10 cellular contexts compared by ENCODE assay signal in the genomic region with DNA sequence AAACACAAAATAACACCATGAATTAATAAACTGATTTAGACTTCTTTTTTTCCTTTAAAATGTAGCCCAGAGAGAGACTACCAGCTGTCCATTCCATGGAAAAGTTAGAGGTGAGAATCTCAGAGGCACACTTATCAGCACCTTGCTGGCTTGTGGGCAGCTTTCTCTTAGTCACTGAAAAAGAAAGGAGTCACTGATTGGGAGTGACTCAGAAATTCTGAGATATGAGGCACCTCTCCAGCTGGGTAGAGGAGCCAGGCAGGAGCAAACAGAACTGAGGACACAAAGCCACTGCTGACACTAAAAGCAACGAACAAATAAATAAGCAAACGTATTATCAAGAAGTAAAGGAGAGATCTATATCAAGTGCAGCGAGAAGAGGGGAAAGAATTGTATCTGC.
A peak's percentile ranks its signal among the peaks of the same experiment; 100 is the strongest.
DNase-seq lines count a peak whose midpoint lies in the region; ATAC-seq, FAIRE-seq and TF ChIP-seq lines count a peak whose summit lies in the region.
"Had no signal": no experiment of that assay in that cellular context is flagged by ENCODE, and none has a peak within 500 bp of the region (broad histone marks: within the 10 kb centered on the region; RNA-seq: fewer than 3 reads in every experiment).

No MANE protein-coding gene starts in this region.

- H3K4me1 ChIP-seq in GM12878 (ENCODE audit: control insufficient read depth, insufficient read depth, low read length) (no peaks in the 10 kb centered on the region), HepG2 (ENCODE audit: insufficient read depth, low read length) (no peaks in the 10 kb centered on the region)

- intact Hi-C loops in GM12878 (cut with micrococcal nuclease; ENCODE audit: unreplicated experiment): no loop called here
- intact Hi-C loops in HepG2 (cut with micrococcal nuclease; ENCODE audit: unreplicated experiment): no loop called here

- H3K36me3 ChIP-seq in GM12878 (ENCODE audit: control insufficient read depth in 2 of 2, insufficient read depth in 2 of 2, low read length in 1 of 2) (no peaks in the 10 kb centered on the region), HepG2 (replicated peaks in 1 of 2; ENCODE audit: control insufficient read depth in 1 of 2, insufficient read depth in 2 of 2, low read length in 2 of 2) (no peaks in the 10 kb centered on the region; a peak in 1 of 5 replicates)
- H3K36me3 ChIP-seq: vagina had no signal

- TF ChIP-seq EP300 in GM12878 (IDR thresholded peaks at IDR 0.05; ENCODE audit: borderline replicate concordance in 1 of 2, control insufficient read depth in 1 of 2, low read depth in 2 of 2, low read length in 2 of 2) (no peak), HepG2 (IDR thresholded peaks at IDR 0.05; ENCODE audit: low read depth in 2 of 2, low read length in 2 of 2) (no peak), HepG2 (CRISPR knock-in tag; IDR thresholded peaks at IDR 0.05; ENCODE audit: borderline replicate concordance) (no peak)

- H3K9me3 ChIP-seq in GM12878 (replicated peaks; ENCODE audit: control insufficient read depth, insufficient read depth, low read length) (no peaks in the 10 kb centered on the region), HepG2 (ENCODE audit: low read length) (no peaks in the 10 kb centered on the region)
- H3K9me3 ChIP-seq: vagina had no signal

- H4K20me1 ChIP-seq in GM12878 (ENCODE audit: control insufficient read depth, insufficient read depth) (no peaks in the 10 kb centered on the region), HepG2 (ENCODE audit: insufficient read depth, low read length) (no peaks in the 10 kb centered on the region)

- TF ChIP-seq CTCF in GM12878 (IDR thresholded peaks at IDR 0.05 in 2 of 3, conservative IDR thresholded peaks at IDR 0.05 in 1 of 3; ENCODE audit: control insufficient read depth in 2 of 3, extremely low read depth in 1 of 3, insufficient read depth in 1 of 3, low read depth in 3 of 3, low read length in 3 of 3) (no peak), HepG2 (CRISPR knock-in tag; IDR thresholded peaks at IDR 0.05) (no peak)

- H3K4me3 ChIP-seq in GM12878: no peak overlapping the region
- H3K4me3 ChIP-seq in HepG2 (replicated peaks in 1 of 3; ENCODE audit: insufficient read depth in 1 of 3, low read depth in 2 of 3, low read length in 3 of 3): no peak overlapping the region
- H3K4me3 ChIP-seq: vagina had no signal

- H3K27ac ChIP-seq in GM12878 (ENCODE audit: control insufficient read depth, insufficient read depth) (no peak overlapping the region), HepG2 (ENCODE audit: extremely low read length, insufficient read depth, low read length) (no peak overlapping the region)
- H3K27ac ChIP-seq: vagina had no signal

- RAD21 ChIA-PET in GM12878 (lab: Charles Lee; ENCODE audit: unreplicated experiment): no interaction called here

- H2AFZ ChIP-seq in GM12878 (ENCODE audit: control insufficient read depth, low read depth, low read length) (no peak overlapping the region), HepG2 (ENCODE audit: low read length) (no peak overlapping the region)

- in situ Hi-C loops in GM12878 (cut with MboI): no loop called here
- in situ Hi-C loops in HepG2 (cut with HindIII; ENCODE audit: extremely low pct_ligation_motif_present, low pct_unique_long_range_greater_than_20kb): no loop called here

- no peak for TF ChIP-seq POLR2A in GM12878 (IDR thresholded peaks at IDR 0.05; ENCODE audit: low read depth, low read length)
- no peak for TF ChIP-seq POLR2A in HepG2 (IDR thresholded peaks at IDR 0.05; ENCODE audit: insufficient read depth in 1 of 2, low read depth in 2 of 2, low read length in 2 of 2)

- H3K27me3 ChIP-seq in GM12878 (replicated peaks in 1 of 2; ENCODE audit: control insufficient read depth in 2 of 2, insufficient read depth in 2 of 2, low read length in 1 of 2) (no peaks in the 10 kb centered on the region), HepG2 (ENCODE audit: control insufficient read depth in 1 of 2, insufficient read depth in 2 of 2, low read length in 2 of 2) (no peaks in the 10 kb centered on the region)
- H3K27me3 ChIP-seq: vagina had no signal

- FAIRE-seq in GM12878 (lab: Jason Lieb, UNC): no peak
- FAIRE-seq in HepG2 (lab: Jason Lieb, UNC): no peak

- no peak overlapping the region for H3K4me2 ChIP-seq in GM12878 (ENCODE audit: control insufficient read depth, insufficient read depth)
- H3K4me2 ChIP-seq in HepG2 (ENCODE audit: low read depth, low read length): no peak overlapping the region

- DNase-seq in ELR (ENCODE audit: low read depth): peak; percentile 74
- peak; percentile 57 for DNase-seq in LHCN-M2 (ENCODE audit: low read depth)
- no peak for DNase-seq in GM12878 (ENCODE audit: low read depth, low spot score)
- peak; percentile 26 for DNase-seq in HepG2 (ENCODE audit: low spot score)
- DNase-seq in globus pallidus (ENCODE audit: low spot score): no peak
- no peak for DNase-seq in NCI-H446 (lab: John Stamatoyannopoulos, UW)
- DNase-seq in activated CD4-positive, CD25-positive, alpha-beta regulatory T cell treated with anti-CD3 and anti-CD28 coated beads, Interleukin-2, amount 50 U/mL, for 72 hours: no peak
- DNase-seq: cortex of kidney had no signal

- POLR2A ChIA-PET in GM12878 (lab: Charles Lee) (interaction anchor here (0.5 to 1.3 kb wide), 3 partner anchors 10 to 1086 kb away, joined by 3 read pairs; no protein-coding TSS in a partner anchor), HepG2 (lab: Yijun Ruan, JAX) (no interaction called here)

- 11% methylated on average over 3 of the region's 3 CpGs for WGBS in GM12878 (ENCODE audit: insufficient coverage, insufficient replicate concordance, low lambda C conversion rate, missing lambda C conversion rate)
- WGBS in HepG2 (ENCODE audit: low lambda C conversion rate): 71% methylated on average over 3 of the region's 3 CpGs

- CTCF ChIA-PET in GM12878 (lab: Yijun Ruan, JAX) (interaction anchor here (0.7 to 2.5 kb wide), 4 partner anchors 24 to 226 kb away, joined by 3 to 6 read pairs (median 4); no protein-coding TSS in a partner anchor), HepG2 (lab: Yijun Ruan, JAX; ENCODE audit: low intra/inter-chr PET ratio, low total read pairs) (no interaction called here)

- TF ChIP-seq RAD21 in GM12878 (IDR thresholded peaks at IDR 0.05; ENCODE audit: insufficient read depth, low read depth, low read length) (no peak), HepG2 (CRISPR knock-in tag; IDR thresholded peaks at IDR 0.05) (no peak)

- ATAC-seq in GM12878 (peak; percentile 72), HepG2 (no peak), GM21825 (IDR thresholded peaks at IDR 0.05; ENCODE audit: unreplicated experiment) (no peak)

- H3K79me2 ChIP-seq in GM12878 (ENCODE audit: control insufficient read depth, insufficient read depth, low read length) (no peaks in the 10 kb centered on the region), HepG2 (ENCODE audit: insufficient read depth, low read length) (no peaks in the 10 kb centered on the region)

- H3K9ac ChIP-seq in GM12878 (ENCODE audit: control insufficient read depth, insufficient read depth, low read length) (no peak overlapping the region), HepG2 (ENCODE audit: insufficient read depth, low read depth, low read length) (no peak overlapping the region)

- SMC1A ChIA-PET in GM12878 (lab: Charles Lee; ENCODE audit: uncharacterized antibody, unreplicated experiment): interaction anchor here (0.7 to 2.3 kb wide), 8 partner anchors 15 to 281 kb away, joined by 3 to 8 read pairs (median 4); no protein-coding TSS in a partner anchor

- no TSS peak for BruUV-seq in GM12878 (replicated peaks; lab: Mats Ljungman, UMichigan)
- no TSS peak for BruUV-seq in HepG2 (replicated peaks; lab: Mats Ljungman, UMichigan)

TF ChIP-seq in GM12878, 131 proteins besides CTCF, POLR2A, EP300 and RAD21 (continues in another document):
- TF ChIP-seq MEF2B (IDR thresholded peaks at IDR 0.05; ENCODE audit: partially characterized antibody, poor library complexity, severe bottlenecking) (no peak), NR2C1 (IDR thresholded peaks at IDR 0.05) (no peak), FOXM1 (IDR thresholded peaks at IDR 0.05; ENCODE audit: low read depth, low read length) (no peak), KLF5 (IDR thresholded peaks at IDR 0.05; ENCODE audit: partially characterized antibody) (no peak), GABPA (IDR thresholded peaks at IDR 0.05; ENCODE audit: low read depth) (no peak), STAT1 (conservative IDR thresholded peaks at IDR 0.05) (no peak), IKZF1 (conservative IDR thresholded peaks at IDR 0.05) (no peak), SREBF1 (IDR thresholded peaks at IDR 0.05; ENCODE audit: low read length) (no peak)
- TF ChIP-seq, protein P1, sequence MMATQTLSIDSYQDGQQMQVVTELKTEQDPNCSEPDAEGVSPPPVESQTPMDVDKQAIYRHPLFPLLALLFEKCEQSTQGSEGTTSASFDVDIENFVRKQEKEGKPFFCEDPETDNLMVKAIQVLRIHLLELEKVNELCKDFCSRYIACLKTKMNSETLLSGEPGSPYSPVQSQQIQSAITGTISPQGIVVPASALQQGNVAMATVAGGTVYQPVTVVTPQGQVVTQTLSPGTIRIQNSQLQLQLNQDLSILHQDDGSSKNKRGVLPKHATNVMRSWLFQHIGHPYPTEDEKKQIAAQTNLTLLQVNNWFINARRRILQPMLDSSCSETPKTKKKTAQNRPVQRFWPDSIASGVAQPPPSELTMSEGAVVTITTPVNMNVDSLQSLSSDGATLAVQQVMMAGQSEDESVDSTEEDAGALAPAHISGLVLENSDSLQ (IDR thresholded peaks at IDR 0.05): no peak

TF ChIP-seq in HepG2, 621 proteins besides CTCF, POLR2A, EP300 and RAD21 (continues in another document):
- TF ChIP-seq TSC22D2 (CRISPR knock-in tag; IDR thresholded peaks at IDR 0.05; ENCODE audit: borderline replicate concordance) (no peak), ZNF556 (CRISPR knock-in tag; IDR thresholded peaks at IDR 0.05; ENCODE audit: borderline replicate concordance) (no peak), PAF1 (CRISPR knock-in tag; IDR thresholded peaks at IDR 0.05) (no peak), FOSL2 (CRISPR knock-in tag; IDR thresholded peaks at IDR 0.05) (peak; percentile 29; the same call in 1 of the 2 replicates)
- TF ChIP-seq, protein P2, sequence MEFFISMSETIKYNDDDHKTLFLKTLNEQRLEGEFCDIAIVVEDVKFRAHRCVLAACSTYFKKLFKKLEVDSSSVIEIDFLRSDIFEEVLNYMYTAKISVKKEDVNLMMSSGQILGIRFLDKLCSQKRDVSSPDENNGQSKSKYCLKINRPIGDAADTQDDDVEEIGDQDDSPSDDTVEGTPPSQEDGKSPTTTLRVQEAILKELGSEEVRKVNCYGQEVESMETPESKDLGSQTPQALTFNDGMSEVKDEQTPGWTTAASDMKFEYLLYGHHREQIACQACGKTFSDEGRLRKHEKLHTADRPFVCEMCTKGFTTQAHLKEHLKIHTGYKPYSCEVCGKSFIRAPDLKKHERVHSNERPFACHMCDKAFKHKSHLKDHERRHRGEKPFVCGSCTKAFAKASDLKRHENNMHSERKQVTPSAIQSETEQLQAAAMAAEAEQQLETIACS (CRISPR knock-in tag; IDR thresholded peaks at IDR 0.05): no peak

Comparison
In these comparisons a context has a peak if more than half of its experiments do, and no peak if none do; other contexts are left out.
1. DNase-seq: peak in ELR (single experiment), LHCN-M2 (single experiment) and HepG2 (single experiment); none in GM12878 (single experiment), globus pallidus (single experiment), NCI-H446 (0 of 2) and activated CD4-positive, CD25-positive, alpha-beta regulatory T cell treated with anti-CD3 and anti-CD28 coated beads, Interleukin-2, amount 50 U/mL, for 72 hours (single experiment).